Comparison of ENCODE assay signal across 1 cellular context in the genomic region with DNA sequence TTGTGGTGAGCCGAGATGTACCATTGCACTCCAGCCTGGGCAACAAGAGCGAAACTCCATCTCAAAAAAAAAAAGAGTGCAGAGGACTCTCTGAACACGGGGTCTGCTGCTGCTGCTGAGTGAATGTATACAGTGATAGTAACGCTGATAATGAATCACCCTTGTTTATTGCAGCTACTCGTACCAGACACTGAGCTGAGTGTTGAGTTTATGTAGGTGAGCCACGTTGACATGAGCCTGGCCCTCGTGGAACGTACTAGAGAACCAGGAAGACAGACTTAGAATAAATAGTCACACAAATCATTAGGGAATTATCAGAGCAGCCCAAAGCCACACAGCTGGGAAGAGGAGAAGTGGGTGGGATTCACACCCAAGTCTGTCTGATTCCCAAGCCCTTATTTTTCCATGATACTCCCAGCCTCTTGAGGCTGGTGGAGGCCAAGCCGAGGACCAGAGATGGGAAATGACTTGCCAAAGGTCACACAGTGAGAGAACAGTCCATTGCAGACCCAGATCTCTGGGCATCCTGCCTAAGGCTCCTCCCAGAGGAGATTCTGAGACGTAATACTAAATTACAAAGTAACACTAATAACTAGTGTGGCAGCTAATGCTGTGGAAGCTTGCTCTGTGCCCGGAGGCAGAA.
TF ChIP-seq lines count a peak whose summit lies in the region.

No MANE protein-coding gene starts in this region.

TF ChIP-seq in A549, 52 proteins besides CTCF, POLR2A, EP300 and RAD21 (continued from another document):
- no peak for TF ChIP-seq PHF8 (IDR thresholded peaks at IDR 0.05; ENCODE audit: borderline replicate concordance, low read depth)
TF ChIP-seq in A549: peak in this region for 0.
